Comparison of ENCODE assay signal across 8 cellular contexts in the genomic region with DNA sequence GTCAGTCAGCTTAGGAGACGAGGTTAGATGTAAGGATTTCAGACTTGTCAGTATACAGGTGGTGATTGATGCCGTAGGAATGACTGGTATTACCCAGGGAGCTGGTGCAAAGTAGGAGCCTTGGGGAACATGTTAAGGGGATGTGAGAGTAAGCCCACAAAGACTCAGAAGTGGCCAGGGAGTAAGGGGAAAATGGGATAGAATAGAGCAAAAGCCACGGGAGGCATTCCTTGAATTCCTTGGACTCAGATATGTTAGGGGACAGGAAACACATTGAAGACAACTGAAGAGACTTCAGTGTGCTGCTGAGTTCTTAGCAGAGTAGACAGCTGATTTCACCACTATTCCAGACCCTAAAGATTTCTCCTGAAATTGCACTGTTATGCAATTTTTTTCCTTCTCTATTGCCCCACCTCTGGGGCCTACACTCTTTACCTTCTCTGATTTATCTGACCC. TPM values are rescaled to one million over a fixed set of nuclear protein-coding genes. Genes with fewer than 3 reads are reported as not detected.
DNase-seq lines count a peak whose midpoint lies in the region; ATAC-seq, FAIRE-seq and TF ChIP-seq lines count a peak whose summit lies in the region.

No MANE protein-coding gene starts in this region.

- peaks cover 49 to 62% (median 59%) of the 10 kb centered on the region in 11 experiments for H3K36me3 ChIP-seq in BLaER1 treated with 17β-estradiol and CSF1 and Interleukin-3, amounts not matched to agents 10 nM and 100 nM
- H3K36me3 ChIP-seq in HUES6 (ENCODE audit: control insufficient read depth, insufficient read depth, low read length): peaks cover 55% of the 10 kb centered on the region
- peaks cover 25% of the 10 kb centered on the region for H3K36me3 ChIP-seq in astrocyte (ENCODE audit: insufficient read depth, low read length)
- peaks cover 0 to 68% of the 10 kb centered on the region in 2 donors for H3K36me3 ChIP-seq in left lung

- peak overlapping the region; percentile 99 for H3K27ac Mint-ChIP-seq in astrocyte (ENCODE audit: unreplicated experiment)

- H3K4me1 Mint-ChIP-seq in astrocyte (ENCODE audit: low read depth, unreplicated experiment): peaks cover 33% of the 10 kb centered on the region

- H3K4me3 ChIP-seq in BLaER1 treated with 17β-estradiol and CSF1 and Interleukin-3, amounts not matched to agents 10 nM and 100 nM: peak overlapping the region in 9 of 10 experiments; percentile 74 to 91 (median 82); a peak in 15 of 20 replicates
- peak overlapping the region; percentile 82 for H3K4me3 ChIP-seq in HUES6 (ENCODE audit: low read depth, low read length)
- H3K4me3 ChIP-seq in astrocyte (ENCODE audit: insufficient read depth, low read depth, low read length): peak overlapping the region; percentile 87
- peak overlapping the region in 1 of 2 donors; percentile 90 for H3K4me3 ChIP-seq in left lung

- ATAC-seq in left lung (no peak), left lobe of liver (no peak), HG03039 (IDR thresholded peaks at IDR 0.05; ENCODE audit: unreplicated experiment) (no peak)

- H3K27me3 Mint-ChIP-seq in astrocyte (ENCODE audit: low read depth, unreplicated experiment): no peaks in the 10 kb centered on the region

- no peak overlapping the region for H2AFZ ChIP-seq in astrocyte (ENCODE audit: low read depth, low read length)

- intact Hi-C loops in left lung (cut with DNase I): no loop called here

- peak; percentile 77 for DNase-seq in astrocyte (ENCODE audit: low read depth)
- DNase-seq in left lung: no peak
- DNase-seq in NCI-H524 treated with DMSO at 0.1 percent for 48 hours (lab: John Stamatoyannopoulos, UW): no peak
- no peak for DNase-seq in left lobe of liver (ENCODE audit: low spot score)
- no peak for DNase-seq in stimulated activated CD4-positive, alpha-beta T cell treated with anti-CD3 and anti-CD28 coated beads, Interleukin-4, amount 100 ng/mL, for 4 hours

- H3K9me3 ChIP-seq in BLaER1 treated with 17β-estradiol and CSF1 and Interleukin-3, amounts not matched to agents 10 nM and 100 nM (replicated peaks in 1 of 11): no peaks in the 10 kb centered on the region
- no peaks in the 10 kb centered on the region for H3K9me3 ChIP-seq in HUES6 (ENCODE audit: control insufficient read depth, insufficient read depth, low read depth, low read length)
- H3K9me3 ChIP-seq in astrocyte (ENCODE audit: insufficient read depth, low read depth, low read length): no peaks in the 10 kb centered on the region
- no peaks in the 10 kb centered on the region for H3K9me3 ChIP-seq in left lung

- H3K4me1 ChIP-seq in BLaER1 treated with 17β-estradiol and CSF1 and Interleukin-3, amounts not matched to agents 10 nM and 100 nM: peaks cover 19 to 39% (median 28%) of the 10 kb centered on the region in 10 experiments
- H3K4me1 ChIP-seq in HUES6 (ENCODE audit: control insufficient read depth, insufficient read depth, low read length): peaks cover 22% of the 10 kb centered on the region
- H3K4me1 ChIP-seq in astrocyte (ENCODE audit: insufficient read depth, low read length): peaks cover 42% of the 10 kb centered on the region
- H3K4me1 ChIP-seq in left lung: peaks cover 6 to 40% of the 10 kb centered on the region in 2 donors

- FAIRE-seq in astrocyte (lab: Jason Lieb, UNC): peak; percentile 56

- H3K79me2 ChIP-seq in astrocyte (ENCODE audit: insufficient read depth, low read length): peaks cover 18% of the 10 kb centered on the region

- no peaks in the 10 kb centered on the region for H3K27me3 ChIP-seq in BLaER1 treated with 17β-estradiol and CSF1 and Interleukin-3, amounts not matched to agents 10 nM and 100 nM
- no peaks in the 10 kb centered on the region for H3K27me3 ChIP-seq in HUES6 (ENCODE audit: control insufficient read depth, insufficient read depth, low read length)
- H3K27me3 ChIP-seq in astrocyte (ENCODE audit: insufficient read depth, low read length): no peaks in the 10 kb centered on the region
- H3K27me3 ChIP-seq in left lung: no peaks in the 10 kb centered on the region

- peak overlapping the region in 10 of 11 experiments; percentile 82 to 91 (median 88); a peak in 19 of 22 replicates for H3K9ac ChIP-seq in BLaER1 treated with 17β-estradiol and CSF1 and Interleukin-3, amounts not matched to agents 10 nM and 100 nM
- H3K9ac ChIP-seq in HUES6 (ENCODE audit: low read length) (peak overlapping the region; percentile 91), astrocyte (ENCODE audit: low read length) (peak overlapping the region; percentile 86)

- peak overlapping the region in 10 of 11 experiments; percentile 85 to 92 (median 89); a peak in 19 of 22 replicates for H3K27ac ChIP-seq in BLaER1 treated with 17β-estradiol and CSF1 and Interleukin-3, amounts not matched to agents 10 nM and 100 nM
- H3K27ac ChIP-seq in HUES6 (ENCODE audit: low read depth, low read length): peak overlapping the region; percentile 98
- peak overlapping the region; percentile 91 for H3K27ac ChIP-seq in astrocyte (ENCODE audit: low read depth, low read length)
- H3K27ac ChIP-seq in left lung: peak overlapping the region; percentile 95 to 96

- H3K4me2 ChIP-seq in BLaER1 treated with 17β-estradiol and CSF1 and Interleukin-3, amounts not matched to agents 10 nM and 100 nM: peak overlapping the region; percentile 79 to 97 (median 94)
- peak overlapping the region; percentile 98 for H3K4me2 ChIP-seq in astrocyte (ENCODE audit: low read length)

- H4K20me1 ChIP-seq in BLaER1 treated with 17β-estradiol and CSF1 and Interleukin-3, amounts not matched to agents 10 nM and 100 nM: peaks cover 0 to 39% (median 10%) of the 10 kb centered on the region in 11 experiments; a peak in 12 of 22 replicates
- H4K20me1 ChIP-seq in astrocyte (ENCODE audit: insufficient read depth, low read length): peaks cover 12% of the 10 kb centered on the region

- TF ChIP-seq CTCF in astrocyte (IDR thresholded peaks at IDR 0.05; ENCODE audit: insufficient read depth, low read depth, low read length) (no peak), left lung (IDR thresholded peaks at IDR 0.05) (no peak)

- H3K4me3 Mint-ChIP-seq in astrocyte (ENCODE audit: unreplicated experiment): peak overlapping the region; percentile 70

- no peaks in the 10 kb centered on the region for H3K9me3 Mint-ChIP-seq in astrocyte (ENCODE audit: unreplicated experiment)

- H3K36me3 Mint-ChIP-seq in astrocyte (ENCODE audit: low read depth, unreplicated experiment): peaks cover 20% of the 10 kb centered on the region

RNA-seq across cellular contexts. Expression of gene ACAT2, which starts 1.2 kb away (rescaled TPM):
- total RNA-seq in astrocyte: 59.1 and 96.7 TPM in 2 replicates
- 100 to 1,000 TPM in 1 of 2 donors, 10 to 100 TPM in 1; 31.4 to 116 TPM for total RNA-seq in left lung
- 44.6 TPM for total RNA-seq in left lobe of liver

RNA-seq across cellular contexts. Expression of gene TCP1, which starts 28.8 kb away (rescaled TPM):
- 238 and 256 TPM in 2 replicates for total RNA-seq in astrocyte
- total RNA-seq in left lung: 100 to 1,000 TPM; 112 to 170 TPM
- total RNA-seq in left lobe of liver: 58.1 TPM

RNA-seq across cellular contexts. Expression of gene MRPL18, which starts 29.6 kb away (rescaled TPM):
- 64.6 and 69.3 TPM in 2 replicates for total RNA-seq in astrocyte
- 10 to 100 TPM; 56.0 to 67.5 TPM for total RNA-seq in left lung
- 28.8 TPM for total RNA-seq in left lobe of liver

RNA-seq across cellular contexts. Expression of gene WTAP, which starts 33.3 kb away (rescaled TPM):
- total RNA-seq in astrocyte (84.7 and 93.8 TPM in 2 replicates), left lung (100 to 1,000 TPM in 1 of 2 donors, 10 to 100 TPM in 1; 66.6 to 104 TPM), left lobe of liver (23.7 TPM)

RNA-seq across cellular contexts. Expression of gene PNLDC1, which starts 39.4 kb away (rescaled TPM):
- total RNA-seq in astrocyte: 0.11 TPM in 1 of 2 replicates, not detected in the other
- under 1 TPM; 0.18 to 0.23 TPM for total RNA-seq in left lung
- 0.23 TPM for total RNA-seq in left lobe of liver
